Comparison of ENCODE assay signal across 15 cellular contexts in genomic region chr4:69092980-69093568, GRCh38. TPM values are rescaled to one million over a fixed set of nuclear protein-coding genes. Genes with fewer than 3 reads are reported as not detected.
DNase-seq lines count a peak whose midpoint lies in the region; ATAC-seq and TF ChIP-seq lines count a peak whose summit lies in the region.
"Had no signal": no experiment of that assay in that cellular context is flagged by ENCODE, and none has a peak within 500 bp of the region (broad histone marks: within the 10 kb centered on the region; RNA-seq: fewer than 3 reads in every experiment).

No MANE protein-coding gene starts in this region.

- no peak overlapping the region for H3K23ac ChIP-seq in neuronal stem cell (ENCODE audit: low read depth, low read length, poor library complexity)

- peak; percentile 64 for ATAC-seq in HG02610 (IDR thresholded peaks at IDR 0.05; ENCODE audit: unreplicated experiment)
- no peak for ATAC-seq in GM18505 (IDR thresholded peaks at IDR 0.05; ENCODE audit: unreplicated experiment)

- no peak overlapping the region for H4K8ac ChIP-seq in neuronal stem cell (ENCODE audit: low read depth, low read length)

- H3K9me3 ChIP-seq in neuronal stem cell (replicated peaks in 1 of 2; ENCODE audit: control insufficient read depth in 2 of 2, insufficient read depth in 1 of 2, low read depth in 1 of 2, low read length in 2 of 2) = peaks cover 0 to 2% of the 10 kb centered on the region in 2 donors
- H3K9me3 ChIP-seq: SJSA1 had no signal

- H3K27me3 ChIP-seq in ACC112 (ENCODE audit: insufficient read depth, low read length) (no peaks in the 10 kb centered on the region), neuronal stem cell (ENCODE audit: control insufficient read depth in 3 of 3, insufficient read depth in 3 of 3, low read depth in 1 of 3, low read length in 3 of 3) (no peaks in the 10 kb centered on the region)
- H3K27me3 ChIP-seq: SJSA1 had no signal

- H2BK120ac ChIP-seq in neuronal stem cell (ENCODE audit: low read depth, low read length) = no peak overlapping the region

- no peak overlapping the region for H2BK15ac ChIP-seq in neuronal stem cell (ENCODE audit: low read length)

- no peak overlapping the region for H3K4ac ChIP-seq in neuronal stem cell (ENCODE audit: low read length)

- H3K4me2 ChIP-seq in neuronal stem cell (ENCODE audit: insufficient read depth, low read length, poor library complexity, severe bottlenecking) = no peak overlapping the region
- H3K4me2 ChIP-seq: PC-9 had no signal

- H2BK5ac ChIP-seq in neuronal stem cell (ENCODE audit: low read length) = no peak overlapping the region

- peak overlapping the region; percentile 47 for H2AFZ ChIP-seq in ACC112 (ENCODE audit: low read length, unreplicated experiment)
- peak overlapping the region; percentile 69 for H2AFZ ChIP-seq in neuronal stem cell (ENCODE audit: low read length)
- H2AFZ ChIP-seq: PC-9 had no signal

- H3K4me1 ChIP-seq in ACC112 (ENCODE audit: control insufficient read depth, insufficient read depth, low read length, unreplicated experiment) (peaks cover 41% of the 10 kb centered on the region), neuronal stem cell (ENCODE audit: control insufficient read depth in 2 of 2, insufficient read depth in 1 of 2, low read depth in 1 of 2, low read length in 2 of 2) (peaks cover 0 to 2% of the 10 kb centered on the region in 2 donors)

- H3K79me2 ChIP-seq in ACC112 (ENCODE audit: control insufficient read depth, insufficient read depth, low read length, unreplicated experiment) = no peaks in the 10 kb centered on the region

- no peak overlapping the region for H3K4me3 ChIP-seq in ACC112 (ENCODE audit: low read depth, low read length)
- H3K4me3 ChIP-seq in neuronal stem cell (ENCODE audit: low read length in 2 of 2) = no peak overlapping the region
- H3K4me3 ChIP-seq: PC-9, SJSA1 had no signal

- no peak overlapping the region for H2AK5ac ChIP-seq in neuronal stem cell (ENCODE audit: low read depth, low read length)

- H3K9ac ChIP-seq in neuronal stem cell (ENCODE audit: low read depth, low read length, poor library complexity) = no peak overlapping the region

- no peak overlapping the region; the same call in 1 of the 2 replicates for H3K27ac ChIP-seq in ACC112 (ENCODE audit: low read depth, low read length)
- H3K27ac ChIP-seq in epithelial cell of prostate = peak overlapping the region; percentile 63
- no peak overlapping the region for H3K27ac ChIP-seq in neuronal stem cell (replicated peaks; ENCODE audit: low read length)
- H3K27ac ChIP-seq: PC-9, SJSA1 had no signal

- no peak overlapping the region for H3K18ac ChIP-seq in neuronal stem cell (ENCODE audit: low read length)

- no peak overlapping the region for H4K91ac ChIP-seq in neuronal stem cell (ENCODE audit: low read depth, low read length, poor library complexity)

- no CpG with 5 or more reads among the region's 6 CpGs for WGBS in neuronal stem cell (ENCODE audit: extremely low coverage in 2 of 2, insufficient read length in 2 of 2, insufficient replicate concordance in 1 of 2), 2 donors

- TF ChIP-seq POLR2A in GM18505 (IDR thresholded peaks at IDR 0.05; ENCODE audit: borderline replicate concordance, extremely low read depth, insufficient read depth, insufficient read length) = no peak

- H2BK12ac ChIP-seq in neuronal stem cell (ENCODE audit: low read length) = no peak overlapping the region

- DNase-seq in epithelial cell of prostate (ENCODE audit: low read depth, low spot score) (no peak), neuronal stem cell (ENCODE audit: low spot score) (no peak), A172 (ENCODE audit: low spot score) (no peak), NK-92 (lab: John Stamatoyannopoulos, UW; ENCODE audit: unreplicated experiment) (no peak)
- DNase-seq: AML-193, GOT3, NCI-H1930, NCI-H345, NCI-H524 treated with DMSO at 0.1 percent for 48 hours, PC-9 had no signal

- no peaks in the 10 kb centered on the region for H3K36me3 ChIP-seq in ACC112 (ENCODE audit: insufficient read depth, low read length)
- no peaks in the 10 kb centered on the region for H3K36me3 ChIP-seq in neuronal stem cell (replicated peaks in 1 of 2; ENCODE audit: control insufficient read depth in 2 of 2, insufficient read depth in 2 of 2, low read length in 2 of 2)
- H3K36me3 ChIP-seq: SJSA1 had no signal

- H3K14ac ChIP-seq in neuronal stem cell (ENCODE audit: low read length) = no peak overlapping the region

- H3K79me1 ChIP-seq in neuronal stem cell (ENCODE audit: low read depth, low read length) = no peaks in the 10 kb centered on the region

RNA-seq across cellular contexts. Expression of gene UGT2B7, which starts 3.2 kb away (rescaled TPM):
- polyA plus RNA-seq in neuronal stem cell (2013, experiment 1 of 2) = not detected
- polyA plus RNA-seq in neuronal stem cell (2013, experiment 2 of 2) = 0.01 TPM
- 0.22 TPM in 1 of 2 replicates, not detected in the other for total RNA-seq in A172 (2014; rRNA removed; shearing (Covaris generic))
- total RNA-seq: PC-9, SJSA1 had no signal
- polyA plus RNA-seq: CD14-positive monocyte had no signal
